Comparison of ENCODE assay signal across 31 cellular contexts in genomic region chr4:183863155-183863825, GRCh38. TPM values are rescaled to one million over a fixed set of nuclear protein-coding genes. Genes with fewer than 3 reads are reported as not detected.
"Had no signal": no experiment of that assay in that cellular context is flagged by ENCODE, and none has a peak within 500 bp of the region (broad histone marks: within the 10 kb centered on the region; RNA-seq: fewer than 3 reads in every experiment).

No MANE protein-coding gene starts in this region.

- H3K4me1 ChIP-seq: ascending aorta, Peyer's patch had no signal

- DNase-seq: activated B cell treated with CpG ODN at 0.5 μM for 24 hours; activated CD4-positive, alpha-beta T cell treated with anti-CD3 and anti-CD28 coated beads for 1 hour; activated CD4-positive, alpha-beta T cell treated with anti-CD3 and anti-CD28 coated beads, Interleukin-2, amount 10 ng/mL, durations not matched to agents 24 days and 14 days; activated CD4-positive, alpha-beta T cell treated with anti-CD3 and anti-CD28 coated beads, Interleukin-2, amount 50 U/mL, for 48 hours; activated CD8-positive, alpha-beta memory T cell treated with anti-CD3 and anti-CD28 coated beads, Interleukin-2, amount 10 ng/mL, durations not matched to agents 7 days and 5 days; activated effector memory CD4-positive, alpha-beta T cell treated with anti-CD3 and anti-CD28 coated beads, Interleukin-2, amount 50 U/mL, for 16 hours; activated naive CD4-positive, alpha-beta T cell treated with Interleukin-2 at 50 U/mL for 16 hours; activated naive CD8-positive, alpha-beta T cell treated with anti-CD3 and anti-CD28 coated beads, Interleukin-2, amount 50 U/mL, for 24 hours; activated T-cell treated with anti-CD3 and anti-CD28 coated beads, Interleukin-2, amount 50 U/mL, for 24 hours; amniotic stem cell; body of pancreas; central memory CD4-positive, alpha-beta T cell; MV-4-11; NCI-H1092 treated with DMSO at 0.1 percent for 48 hours; NCI-H1417 treated with DMSO at 0.1 percent for 48 hours; NCI-H1694; NCI-H2029; NCI-H2107; NCI-H510A treated with DMSO at 0.1 percent for 48 hours; NCI-H69; NK-92 treated with Interleukin-12 subunit alpha and Interleukin-12 subunit beta, amount 100 ng/mL, for 24 hours; Peyer's patch; Right ventricle myocardium superior; SJCRH30; T-cell; T-helper 2 cell; T1000 had no signal

- H3K27me3 ChIP-seq: ascending aorta, body of pancreas, Peyer's patch, SJCRH30 had no signal

- H3K27ac ChIP-seq: ascending aorta, body of pancreas, KMS-11, Peyer's patch, RWPE1, SJCRH30 had no signal

- H3K4me3 ChIP-seq: ascending aorta, body of pancreas, Peyer's patch, SJCRH30 had no signal

- H3K9me3 ChIP-seq: ascending aorta, body of pancreas, Peyer's patch, SJCRH30 had no signal

- ATAC-seq: activated CD8-positive, alpha-beta memory T cell treated with anti-CD3 and anti-CD28 coated beads, Interleukin-2, amount 10 ng/mL, durations not matched to agents 7 days and 5 days; activated naive CD4-positive, alpha-beta T cell treated with anti-CD3 and anti-CD28 coated beads, Interleukin-2, amount 50 U/mL, for 72 hours; activated naive CD8-positive, alpha-beta T cell treated with anti-CD3 and anti-CD28 coated beads, Interleukin-2, amount 50 U/mL, for 24 hours; body of pancreas; T-cell had no signal

- H3K36me3 ChIP-seq: ascending aorta, Peyer's patch, SJCRH30 had no signal

RNA-seq across cellular contexts. Expression of gene STOX2, which starts 41.8 kb away (rescaled TPM):
- total RNA-seq: activated B cell treated with CpG ODN at 0.5 μM for 24 hours; activated CD4-positive, alpha-beta T cell treated with anti-CD3 and anti-CD28 coated beads, Interleukin-2, amount 10 ng/mL, durations not matched to agents 24 days and 14 days; activated CD8-positive, alpha-beta memory T cell treated with anti-CD3 and anti-CD28 coated beads, Interleukin-2, amount 10 ng/mL, durations not matched to agents 7 days and 5 days; activated naive CD4-positive, alpha-beta T cell treated with anti-CD3 and anti-CD28 coated beads, Interleukin-2, amount 50 U/mL, for 72 hours had no signal
